ENCODE assay signal across 6 cellular contexts in the genomic region with DNA sequence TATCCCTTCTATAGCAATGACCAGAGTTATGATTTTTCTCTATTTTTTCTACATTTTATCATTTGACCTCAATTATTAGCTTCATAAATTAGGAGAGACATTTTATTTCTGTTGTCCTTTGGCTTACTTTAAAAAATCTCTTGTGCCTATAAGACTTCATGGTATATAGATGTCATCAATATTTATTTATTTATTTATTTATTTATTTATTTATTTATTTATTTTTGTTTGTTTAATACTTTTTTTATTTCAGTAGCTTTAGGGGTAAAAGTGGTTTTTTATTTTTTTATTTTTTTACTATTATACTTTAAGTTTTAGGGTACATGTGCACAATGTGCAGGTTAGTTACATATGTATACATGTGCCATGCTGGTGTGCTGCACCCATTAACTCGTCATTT. TPM values are rescaled to one million over a fixed set of nuclear protein-coding genes. Genes with fewer than 3 reads are reported as not detected.
"Had no signal": no experiment of that assay in that cellular context is flagged by ENCODE, and none has a peak within 500 bp of the region (broad histone marks: within the 10 kb centered on the region; RNA-seq: fewer than 3 reads in every experiment).

No MANE protein-coding gene starts in this region.

RNA-seq across cellular contexts. Expression of a gene that starts 28.3 kb away (rescaled TPM):
- total RNA-seq: M059J, PC-3, Peyer's patch, Right ventricle myocardium superior, SJSA1 had no signal
- polyA plus RNA-seq: SK-N-SH had no signal
